In genomic region chr4:55399581-55399980, GRCh38 we compare ENCODE assay signal across 11 cellular contexts. TPM values are rescaled to one million over a fixed set of nuclear protein-coding genes. Genes with fewer than 3 reads are reported as not detected.
DNase-seq lines count a peak whose midpoint lies in the region; ATAC-seq and TF ChIP-seq lines count a peak whose summit lies in the region.
"Had no signal": no experiment of that assay in that cellular context is flagged by ENCODE, and none has a peak within 500 bp of the region (broad histone marks: within the 10 kb centered on the region; RNA-seq: fewer than 3 reads in every experiment).

No MANE protein-coding gene starts in this region.

- peaks cover 38% of the 10 kb centered on the region for H3K4me1 Mint-ChIP-seq in activated T-cell treated with anti-CD3 and anti-CD28 coated beads, Interleukin-2, amount 50 U/mL, for 72 hours (ENCODE audit: low read depth)
- peaks cover 54% of the 10 kb centered on the region for H3K4me1 Mint-ChIP-seq in activated CD8-positive, alpha-beta T cell treated with anti-CD3 and anti-CD28 coated beads, Interleukin-2, amount 10 ng/mL, durations not matched to agents 7 days and 5 days (ENCODE audit: low read depth)
- peaks cover 10% of the 10 kb centered on the region for H3K4me1 Mint-ChIP-seq in glutamatergic neuron (ENCODE audit: low read depth, unreplicated experiment)

- H3K36me3 ChIP-seq in tibial artery, result peaks cover 5 to 9% (median 5%) of the 10 kb centered on the region in 3 donors

- no peak for ATAC-seq in activated T-cell treated with anti-CD3 and anti-CD28 coated beads, Interleukin-2, amount 50 U/mL, for 72 hours (replicated peaks in 1 of 2)
- ATAC-seq in activated CD8-positive, alpha-beta T cell treated with anti-CD3 and anti-CD28 coated beads, Interleukin-2, amount 10 ng/mL, durations not matched to agents 7 days and 5 days, result no peak
- no peak for ATAC-seq in GM21367 (IDR thresholded peaks at IDR 0.05; ENCODE audit: unreplicated experiment)
- ATAC-seq: foreskin keratinocyte had no signal

- H3K27ac ChIP-seq in tibial artery, result peak overlapping the region; percentile 25 to 99

- no peak for DNase-seq in activated T-cell treated with anti-CD3 and anti-CD28 coated beads, Interleukin-2, amount 50 U/mL, for 72 hours
- DNase-seq in activated T-cell treated with anti-CD3 and anti-CD28 coated beads for 4 hours (no peak), glutamatergic neuron (no peak), tibial artery (no peak), GM13977 (ENCODE audit: low spot score) (no peak), T1000 (lab: John Stamatoyannopoulos, UW) (no peak)
- no peak for DNase-seq in activated CD8-positive, alpha-beta T cell treated with anti-CD3 and anti-CD28 coated beads, Interleukin-2, amount 10 ng/mL, durations not matched to agents 7 days and 5 days
- DNase-seq: activated gamma-delta T cell, foreskin keratinocyte, MV-4-11 had no signal

- CTCF ChIA-PET in activated CD8-positive, alpha-beta T cell treated with anti-CD3 and anti-CD28 coated beads, Interleukin-2, amount 10 ng/mL, durations not matched to agents 7 days and 5 days (lab: Charles Lee), result interaction anchor here (1.3 kb wide), 1 partner anchor 9 kb away, joined by 5 read pairs; no protein-coding TSS in a partner anchor

- peak overlapping the region; percentile 90 to 97 for H3K4me3 Mint-ChIP-seq in activated T-cell treated with anti-CD3 and anti-CD28 coated beads, Interleukin-2, amount 50 U/mL, for 72 hours
- H3K4me3 Mint-ChIP-seq in activated CD8-positive, alpha-beta T cell treated with anti-CD3 and anti-CD28 coated beads, Interleukin-2, amount 10 ng/mL, durations not matched to agents 7 days and 5 days, result peak overlapping the region; percentile 88
- peak overlapping the region; percentile 97 for H3K4me3 Mint-ChIP-seq in glutamatergic neuron (ENCODE audit: unreplicated experiment)

- H3K4me1 ChIP-seq in tibial artery, result peaks cover 0 to 49% (median 22%) of the 10 kb centered on the region in 4 donors

- H3K27me3 ChIP-seq in tibial artery, result no peaks in the 10 kb centered on the region
- H3K27me3 ChIP-seq: foreskin keratinocyte had no signal

- intact Hi-C loops in tibial artery (cut with DNase I; ENCODE audit: low total_unique reads), result loop anchor here (5.0 to 10.0 kb wide), 3 partner anchors 52 to 455 kb away; partner anchors contain the start of genes CLOCK, EXOC1 and SRD5A3

- in situ Hi-C loops in GM13977 (cut with MboI; ENCODE audit: low pct_unique_long_range_greater_than_20kb, low sequenced_read_pairs, unreplicated experiment), result no loop called here

- no peaks in the 10 kb centered on the region for H3K9me3 ChIP-seq in tibial artery

- H3K36me3 Mint-ChIP-seq in activated T-cell treated with anti-CD3 and anti-CD28 coated beads, Interleukin-2, amount 50 U/mL, for 72 hours (ENCODE audit: insufficient read depth in 2 of 2), result peaks cover 17 to 31% of the 10 kb centered on the region in 2 donors
- H3K36me3 Mint-ChIP-seq in activated CD8-positive, alpha-beta T cell treated with anti-CD3 and anti-CD28 coated beads, Interleukin-2, amount 10 ng/mL, durations not matched to agents 7 days and 5 days (ENCODE audit: low read depth), result peaks cover 47% of the 10 kb centered on the region
- H3K36me3 Mint-ChIP-seq in glutamatergic neuron (ENCODE audit: unreplicated experiment), result no peaks in the 10 kb centered on the region

- H3K27ac Mint-ChIP-seq in activated T-cell treated with anti-CD3 and anti-CD28 coated beads, Interleukin-2, amount 50 U/mL, for 72 hours, result peak overlapping the region; percentile 83
- H3K27ac Mint-ChIP-seq in activated CD8-positive, alpha-beta T cell treated with anti-CD3 and anti-CD28 coated beads, Interleukin-2, amount 10 ng/mL, durations not matched to agents 7 days and 5 days, result no peak overlapping the region
- H3K27ac Mint-ChIP-seq in glutamatergic neuron (ENCODE audit: unreplicated experiment), result peak overlapping the region; percentile 79

- H3K9me3 Mint-ChIP-seq in activated T-cell treated with anti-CD3 and anti-CD28 coated beads, Interleukin-2, amount 50 U/mL, for 72 hours, result no peaks in the 10 kb centered on the region
- H3K9me3 Mint-ChIP-seq in activated CD8-positive, alpha-beta T cell treated with anti-CD3 and anti-CD28 coated beads, Interleukin-2, amount 10 ng/mL, durations not matched to agents 7 days and 5 days (ENCODE audit: insufficient read depth), result no peaks in the 10 kb centered on the region
- peaks cover 11% of the 10 kb centered on the region for H3K9me3 Mint-ChIP-seq in glutamatergic neuron (ENCODE audit: unreplicated experiment)

- POLR2A ChIA-PET in activated CD8-positive, alpha-beta T cell treated with anti-CD3 and anti-CD28 coated beads, Interleukin-2, amount 10 ng/mL, durations not matched to agents 7 days and 5 days (lab: Charles Lee), result no interaction called here

- no peak for TF ChIP-seq CTCF in glutamatergic neuron (IDR thresholded peaks at IDR 0.05; ENCODE audit: partially characterized antibody, unreplicated experiment)
- no peak for TF ChIP-seq CTCF in tibial artery (IDR thresholded peaks at IDR 0.05)
- TF ChIP-seq CTCF in GM13977 (IDR thresholded peaks at IDR 0.05; ENCODE audit: extremely low read depth, insufficient read depth, missing control alignments), result no peak

- H3K27me3 Mint-ChIP-seq in activated T-cell treated with anti-CD3 and anti-CD28 coated beads, Interleukin-2, amount 50 U/mL, for 72 hours (ENCODE audit: low read depth), result no peaks in the 10 kb centered on the region
- H3K27me3 Mint-ChIP-seq in activated CD8-positive, alpha-beta T cell treated with anti-CD3 and anti-CD28 coated beads, Interleukin-2, amount 10 ng/mL, durations not matched to agents 7 days and 5 days (ENCODE audit: low read depth), result no peaks in the 10 kb centered on the region
- H3K27me3 Mint-ChIP-seq in glutamatergic neuron (ENCODE audit: unreplicated experiment), result peaks cover 7% of the 10 kb centered on the region

- H3K4me3 ChIP-seq in tibial artery, result peak overlapping the region in 1 of 2 donors; percentile 36

RNA-seq across cellular contexts. Expression of gene TMEM165, which starts 3.8 kb away (rescaled TPM):
- 10 to 100 TPM; 65.8 to 65.9 TPM for total RNA-seq in activated T-cell treated with anti-CD3 and anti-CD28 coated beads, Interleukin-2, amount 50 U/mL, for 72 hours
- total RNA-seq in activated CD8-positive, alpha-beta T cell treated with anti-CD3 and anti-CD28 coated beads, Interleukin-2, amount 10 ng/mL, durations not matched to agents 7 days and 5 days, result 10 to 100 TPM; 66.2 to 68.7 TPM
- 78.0 TPM for total RNA-seq in glutamatergic neuron (ENCODE audit: unreplicated experiment)

RNA-seq across cellular contexts. Expression of gene SRD5A3, which starts 53.5 kb away (rescaled TPM):
- 10 to 100 TPM; 30.0 to 40.3 TPM for total RNA-seq in activated T-cell treated with anti-CD3 and anti-CD28 coated beads, Interleukin-2, amount 50 U/mL, for 72 hours
- total RNA-seq in activated CD8-positive, alpha-beta T cell treated with anti-CD3 and anti-CD28 coated beads, Interleukin-2, amount 10 ng/mL, durations not matched to agents 7 days and 5 days, result 1 to 10 TPM; 6.5 to 8.6 TPM
- 12.7 TPM for total RNA-seq in glutamatergic neuron (ENCODE audit: unreplicated experiment)
